ENCODE assay signal across 25 cellular contexts in genomic region chr6:151869787-151870186, GRCh38.
DNase-seq lines count a peak whose midpoint lies in the region; ATAC-seq and TF ChIP-seq lines count a peak whose summit lies in the region.
"Had no signal": no experiment of that assay in that cellular context is flagged by ENCODE, and none has a peak within 500 bp of the region (broad histone marks: within the 10 kb centered on the region; RNA-seq: fewer than 3 reads in every experiment).

No MANE protein-coding gene starts in this region.

- intact Hi-C loops in sciatic nerve (cut with DNase I), result no loop called here

- DNase-seq in AG20443 (ENCODE audit: low spot score) (peak; percentile 28), cardiac fibroblast (ENCODE audit: low read depth in 2 of 2) (peak; percentile 11 to 60), foreskin fibroblast (peak; percentile 14 to 61), sciatic nerve (ENCODE audit: low spot score) (no peak), NOMO-1 (lab: John Stamatoyannopoulos, UW; ENCODE audit: unreplicated experiment in 2 of 2) (no peak), coronary artery (ENCODE audit: low spot score) (no peak)
- no peak for DNase-seq in activated CD4-positive, CD25-positive, alpha-beta regulatory T cell (lab: John Stamatoyannopoulos, UW)
- DNase-seq: activated CD4-positive, alpha-beta memory T cell treated with anti-CD3 and anti-CD28 coated beads for 36 hours; activated CD4-positive, alpha-beta T cell treated with anti-CD3 and anti-CD28 coated beads for 1 hour; activated naive CD4-positive, alpha-beta T cell treated with Interleukin-2 at 50 U/mL for 16 hours; CD8-positive, alpha-beta memory T cell; foreskin keratinocyte; KBM-7; MG63; mucosa of descending colon; NCI-H1105; NCI-H1930; NCI-H2171 treated with DMSO at 0.1 percent for 48 hours; NK-92 treated with Interleukin-12 subunit alpha and Interleukin-12 subunit beta, amount 100 ng/mL, for 24 hours; PC-9; T-helper 2 cell had no signal

- H3K4me3 ChIP-seq in cardiac fibroblast (replicated peaks in 1 of 2; ENCODE audit: low read depth in 2 of 2, low read length in 2 of 2) (no peak overlapping the region), foreskin fibroblast (ENCODE audit: low read depth in 1 of 2, low read length in 2 of 2) (no peak overlapping the region), coronary artery (no peak overlapping the region)
- H3K4me3 ChIP-seq: MG63, mucosa of descending colon, PC-9, skin epidermis, suprapubic skin had no signal

- TF ChIP-seq CTCF in cardiac fibroblast (IDR thresholded peaks at IDR 0.05; ENCODE audit: low read depth, low read length) (no peak), foreskin fibroblast (IDR thresholded peaks at IDR 0.05; ENCODE audit: low read depth, low read length) (no peak), coronary artery (IDR thresholded peaks at IDR 0.05) (no peak)

- peak overlapping the region in 1 of 2 donors; percentile 17 for H3K27ac ChIP-seq in coronary artery
- H3K27ac ChIP-seq: foreskin keratinocyte, PC-9, suprapubic skin had no signal

- ATAC-seq in sciatic nerve, result peak; percentile 82
- no peak for ATAC-seq in HG03521 (IDR thresholded peaks at IDR 0.05; ENCODE audit: unreplicated experiment)
- ATAC-seq: foreskin keratinocyte; mucosa of descending colon; stimulated activated memory B cell treated with anti-CD40 and anti-IgM and Interleukin-4, amounts not matched to agents 10 μg/mL and 1 μg/mL and 100 μg/mL, for 72 hours had no signal

Comparison
In these comparisons a context has a peak if more than half of its experiments do, and no peak if none do; other contexts are left out.
1. DNase-seq: peak in AG20443 (single experiment), cardiac fibroblast (2 of 2) and foreskin fibroblast (2 of 2); none in sciatic nerve (single experiment), activated CD4-positive, CD25-positive, alpha-beta regulatory T cell (0 of 4), NOMO-1 (0 of 2) and coronary artery (single experiment).